ENCODE assay signal across 10 cellular contexts in genomic region chr9:88658311-88658822, GRCh38.
DNase-seq lines count a peak whose midpoint lies in the region; ATAC-seq and TF ChIP-seq lines count a peak whose summit lies in the region.
"Had no signal": no experiment of that assay in that cellular context is flagged by ENCODE, and none has a peak within 500 bp of the region (broad histone marks: within the 10 kb centered on the region; RNA-seq: fewer than 3 reads in every experiment).

No MANE protein-coding gene starts in this region.

- H3K27ac Mint-ChIP-seq in brain: peak overlapping the region in 3 of 5 experiments; percentile 10 to 30 (median 25)
- no peak overlapping the region for H3K27ac Mint-ChIP-seq in natural killer cell

- no peaks in the 10 kb centered on the region for H3K27me3 Mint-ChIP-seq in brain
- H3K27me3 Mint-ChIP-seq in natural killer cell (ENCODE audit: low read depth in 2 of 2): peaks cover 6 to 26% of the 10 kb centered on the region in 2 donors

- peaks cover 0 to 5% of the 10 kb centered on the region in 2 donors for H3K4me1 ChIP-seq in right atrium auricular region
- H3K4me1 ChIP-seq in subcutaneous abdominal adipose tissue (ENCODE audit: control insufficient read depth in 5 of 5, insufficient read depth in 5 of 5, low read length in 5 of 5): peaks cover 5 to 16% (median 9%) of the 10 kb centered on the region in 5 donors
- H3K4me1 ChIP-seq: lower lobe of right lung had no signal

- H3K36me3 ChIP-seq in right atrium auricular region (no peaks in the 10 kb centered on the region), subcutaneous abdominal adipose tissue (ENCODE audit: control insufficient read depth in 5 of 5, insufficient read depth in 5 of 5, low read length in 5 of 5) (no peaks in the 10 kb centered on the region)
- H3K36me3 ChIP-seq: lower lobe of right lung had no signal

- H3K4me3 Mint-ChIP-seq in brain (peak overlapping the region in 1 of 5 experiments; percentile 11), natural killer cell (no peak overlapping the region)

- peak overlapping the region in 1 of 2 donors; percentile 32 for H3K27ac ChIP-seq in right atrium auricular region
- H3K27ac ChIP-seq in subcutaneous abdominal adipose tissue (ENCODE audit: low read depth, low read length): peak overlapping the region; percentile 2
- H3K27ac ChIP-seq: lower lobe of right lung had no signal

- peaks cover 2 to 10% (median 7%) of the 10 kb centered on the region in 5 experiments for H3K9me3 Mint-ChIP-seq in brain
- H3K9me3 Mint-ChIP-seq in natural killer cell: no peaks in the 10 kb centered on the region

- H3K4me3 ChIP-seq in right atrium auricular region: no peak overlapping the region
- no peak overlapping the region for H3K4me3 ChIP-seq in subcutaneous abdominal adipose tissue (ENCODE audit: low read depth in 1 of 5, low read length in 5 of 5)
- H3K4me3 ChIP-seq: lower lobe of right lung had no signal

- H3K9ac ChIP-seq in subcutaneous abdominal adipose tissue (ENCODE audit: low read length in 5 of 5): peak overlapping the region in 1 of 5 donors; percentile 60

- peak; percentile 38 for DNase-seq in LHCN-M2 (ENCODE audit: low read depth)
- peak; percentile 78 for DNase-seq in right atrium auricular region (ENCODE audit: low spot score)
- DNase-seq in natural killer cell: no peak
- DNase-seq in activated CD4-positive, alpha-beta T cell treated with anti-CD3 and anti-CD28 coated beads for 1 hour: no peak
- DNase-seq: activated naive CD4-positive, alpha-beta T cell treated with anti-CD3 and anti-CD28 coated beads, Interleukin-2, amount 50 U/mL, for 16 hours; lower lobe of right lung had no signal

- H3K36me3 Mint-ChIP-seq in brain (no peaks in the 10 kb centered on the region), natural killer cell (no peaks in the 10 kb centered on the region)

- TF ChIP-seq CTCF in brain (conservative IDR thresholded peaks at IDR 0.05) (no peak), right atrium auricular region (IDR thresholded peaks at IDR 0.05) (no peak), natural killer cell (IDR thresholded peaks at IDR 0.05) (no peak)

- ATAC-seq in HG02798 (IDR thresholded peaks at IDR 0.05; ENCODE audit: poor library complexity, unreplicated experiment) (no peak), HG02870 (IDR thresholded peaks at IDR 0.05; ENCODE audit: unreplicated experiment) (no peak), natural killer cell (no peak)

- peaks cover 19% of the 10 kb centered on the region for H3K4me1 Mint-ChIP-seq in brain
- H3K4me1 Mint-ChIP-seq in natural killer cell: no peaks in the 10 kb centered on the region

- intact Hi-C loops in natural killer cell (cut with micrococcal nuclease): no loop called here

- H3K27me3 ChIP-seq in right atrium auricular region (no peaks in the 10 kb centered on the region), subcutaneous abdominal adipose tissue (ENCODE audit: control insufficient read depth in 5 of 5, insufficient read depth in 4 of 5, low read length in 5 of 5) (no peaks in the 10 kb centered on the region)

- H3K9me3 ChIP-seq in right atrium auricular region (no peaks in the 10 kb centered on the region), subcutaneous abdominal adipose tissue (ENCODE audit: control insufficient read depth in 5 of 5, low read length in 5 of 5) (no peaks in the 10 kb centered on the region)
- H3K9me3 ChIP-seq: lower lobe of right lung had no signal

Comparison
In these comparisons a context has a peak if more than half of its experiments do, and no peak if none do; other contexts are left out.
1. DNase-seq: peak in LHCN-M2 (single experiment) and right atrium auricular region (single experiment); none in natural killer cell (single experiment) and activated CD4-positive, alpha-beta T cell treated with anti-CD3 and anti-CD28 coated beads for 1 hour (single experiment).
2. H3K27ac Mint-ChIP-seq: peak in brain (3 of 5); none in natural killer cell (0 of 2).